20 cellular contexts compared by ENCODE assay signal in genomic region chr18:48376934-48377333, GRCh38. TPM values are rescaled to one million over a fixed set of nuclear protein-coding genes. Genes with fewer than 3 reads are reported as not detected.
"Had no signal": no experiment of that assay in that cellular context is flagged by ENCODE, and none has a peak within 500 bp of the region (broad histone marks: within the 10 kb centered on the region; RNA-seq: fewer than 3 reads in every experiment).

No MANE protein-coding gene starts in this region.

- H3K9me3 ChIP-seq: ovary, right atrium auricular region, right lobe of liver, transverse colon, uterus had no signal

- H3K4me3 ChIP-seq: lung, ovary, right atrium auricular region, right lobe of liver, smooth muscle cell, transverse colon, uterus had no signal

- H3K27ac ChIP-seq: ovary, right atrium auricular region, right lobe of liver, transverse colon, uterus had no signal

- DNase-seq: hypothalamus; naive B cell; natural killer cell; ovary; right lobe of liver; stimulated activated CD4-positive, alpha-beta T cell treated with anti-CD3 and anti-CD28 coated beads, Interleukin-1b, Interleukin-23, amount 100 ng/mL, for 48 hours; stimulated activated CD4-positive, alpha-beta T cell treated with anti-CD3 and anti-CD28 coated beads, Interleukin-2, amount 100 ng/mL, for 48 hours; stimulated activated CD4-positive, alpha-beta T cell treated with anti-CD3 and anti-CD28 coated beads, Interleukin-4, amount 100 ng/mL, for 4 hours; stimulated activated CD8-positive, alpha-beta memory T cell treated with anti-CD3 and anti-CD28 coated beads, Interleukin-4, amount 100 ng/mL, for 48 hours; stimulated activated naive CD4-positive, alpha-beta T cell treated with Interleukin-2 at 50 U/mL for 16 hours; stimulated activated naive CD8-positive, alpha-beta T cell treated with anti-CD3 and anti-CD28 coated beads, Interleukin-15, amount 100 ng/mL, for 72 hours; substantia nigra; transverse colon; uterus had no signal

- H3K27me3 ChIP-seq: ovary, right atrium auricular region, right lobe of liver, transverse colon, uterus had no signal

- H3K36me3 ChIP-seq: ovary, right atrium auricular region, right lobe of liver, transverse colon, uterus had no signal

- H3K4me1 ChIP-seq: right atrium auricular region, right lobe of liver, transverse colon, uterus had no signal

- ATAC-seq: natural killer cell; right lobe of liver; stimulated activated memory B cell treated with anti-CD40 and anti-IgM and Interleukin-4, amounts not matched to agents 10 μg/mL and 1 μg/mL and 100 μg/mL, for 72 hours; stimulated activated naive CD8-positive, alpha-beta T cell treated with anti-CD3 and anti-CD28 coated beads, Interleukin-15, amount 100 ng/mL, for 72 hours had no signal

RNA-seq across cellular contexts. Expression of gene ZBTB7C, which starts 32.2 kb away (rescaled TPM):
- total RNA-seq: mononuclear cell, pulmonary artery endothelial cell had no signal
